In the genomic region with DNA sequence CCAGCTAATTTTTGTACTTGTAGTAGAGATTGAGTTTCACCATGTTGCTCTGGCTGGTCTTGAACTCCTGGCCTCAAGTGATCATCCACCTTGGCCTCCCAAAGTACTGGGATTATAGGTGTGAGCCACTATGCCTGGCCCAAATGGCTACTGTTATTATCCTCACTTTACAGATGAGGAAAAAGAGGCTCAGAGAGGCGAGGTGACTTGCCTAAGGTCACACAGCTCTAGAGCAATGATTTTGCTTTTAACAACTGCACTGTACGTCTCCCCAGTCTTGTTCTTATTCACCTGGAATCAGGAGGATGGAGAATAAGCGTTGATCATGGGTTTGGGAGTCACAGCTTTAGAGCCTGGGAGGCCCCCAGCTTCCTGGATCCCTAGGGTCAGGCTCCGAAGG, we compare ENCODE assay signal across 14 cellular contexts.
A peak's percentile ranks its signal among the peaks of the same experiment; 100 is the strongest.
DNase-seq lines count a peak whose midpoint lies in the region; TF ChIP-seq lines count a peak whose summit lies in the region.
"Had no signal": no experiment of that assay in that cellular context is flagged by ENCODE, and none has a peak within 500 bp of the region (broad histone marks: within the 10 kb centered on the region; RNA-seq: fewer than 3 reads in every experiment).

No MANE protein-coding gene starts in this region.

- H3K4me3 ChIP-seq in BLaER1 treated with 17β-estradiol and CSF1 and Interleukin-3, amounts not matched to agents 10 nM and 100 nM = no peak overlapping the region
- no peak overlapping the region for H3K4me3 ChIP-seq in esophagus (ENCODE audit: low read depth in 1 of 2, low read length in 2 of 2)
- no peak overlapping the region for H3K4me3 ChIP-seq in sigmoid colon
- no peak overlapping the region for H3K4me3 ChIP-seq in BE2C (ENCODE audit: low read depth, low read length)
- no peak overlapping the region for H3K4me3 ChIP-seq in testis

- H3K27ac Mint-ChIP-seq in activated CD4-positive, alpha-beta memory T cell treated with anti-CD3 and anti-CD28 coated beads for 36 hours = no peak overlapping the region
- H3K27ac Mint-ChIP-seq: CD4-positive, alpha-beta T cell had no signal

- no peaks in the 10 kb centered on the region for H3K27me3 ChIP-seq in BLaER1 treated with 17β-estradiol and CSF1 and Interleukin-3, amounts not matched to agents 10 nM and 100 nM
- H3K27me3 ChIP-seq in esophagus (ENCODE audit: control insufficient read depth in 1 of 2, insufficient read depth in 2 of 2, low read length in 2 of 2) (no peaks in the 10 kb centered on the region), sigmoid colon (no peaks in the 10 kb centered on the region), BE2C (no peaks in the 10 kb centered on the region), testis (no peaks in the 10 kb centered on the region)

- peaks cover 16% of the 10 kb centered on the region for H3K4me1 Mint-ChIP-seq in activated CD4-positive, alpha-beta memory T cell treated with anti-CD3 and anti-CD28 coated beads for 36 hours (ENCODE audit: low read depth)

- CTCF ChIA-PET in RWPE1 (lab: Yijun Ruan, JAX) = interaction anchor here (0.6 kb wide), 1 partner anchor 44 kb away, joined by 3 read pairs; no protein-coding TSS in a partner anchor
- CTCF ChIA-PET in activated CD4-positive, alpha-beta memory T cell treated with anti-CD3 and anti-CD28 coated beads for 36 hours (lab: Charles Lee) = interaction anchor here (1.9 kb wide), 1 partner anchor 135 kb away, joined by 7 read pairs; no protein-coding TSS in a partner anchor

- H4K20me1 ChIP-seq in BLaER1 treated with 17β-estradiol and CSF1 and Interleukin-3, amounts not matched to agents 10 nM and 100 nM = no peaks in the 10 kb centered on the region

- H3K4me1 ChIP-seq in BLaER1 treated with 17β-estradiol and CSF1 and Interleukin-3, amounts not matched to agents 10 nM and 100 nM = peaks cover 31 to 87% (median 50%) of the 10 kb centered on the region in 10 experiments
- H3K4me1 ChIP-seq in esophagus (ENCODE audit: control insufficient read depth in 2 of 2, insufficient read depth in 2 of 2, low read length in 1 of 2) = peaks cover 0 to 17% of the 10 kb centered on the region in 2 donors
- H3K4me1 ChIP-seq in sigmoid colon = peaks cover 0 to 31% (median 26%) of the 10 kb centered on the region in 4 donors
- peaks cover 25% of the 10 kb centered on the region for H3K4me1 ChIP-seq in BE2C
- peaks cover 12% of the 10 kb centered on the region for H3K4me1 ChIP-seq in testis

- peaks cover 1% of the 10 kb centered on the region for H3K36me3 Mint-ChIP-seq in activated CD4-positive, alpha-beta memory T cell treated with anti-CD3 and anti-CD28 coated beads for 36 hours

- POLR2A ChIA-PET in RWPE1 (lab: Yijun Ruan, JAX; ENCODE audit: low non-redundant PET) = no interaction called here
- POLR2A ChIA-PET in activated CD4-positive, alpha-beta memory T cell treated with anti-CD3 and anti-CD28 coated beads for 36 hours (lab: Charles Lee) = no interaction called here

- peaks cover 2% of the 10 kb centered on the region for H3K27me3 Mint-ChIP-seq in activated CD4-positive, alpha-beta memory T cell treated with anti-CD3 and anti-CD28 coated beads for 36 hours
- H3K27me3 Mint-ChIP-seq: CD4-positive, alpha-beta T cell had no signal

- 49 to 52% methylated on average over 4 of the region's 4 CpGs for WGBS in esophagus, 2 donors
- 76 to 91% methylated on average over 4 of the region's 4 CpGs for WGBS in sigmoid colon, 2 donors
- 85 to 86% methylated on average over 4 of the region's 4 CpGs for WGBS in testis, 2 donors

- no peaks in the 10 kb centered on the region for H3K9me3 Mint-ChIP-seq in activated CD4-positive, alpha-beta memory T cell treated with anti-CD3 and anti-CD28 coated beads for 36 hours
- H3K9me3 Mint-ChIP-seq: CD4-positive, alpha-beta T cell had no signal

- no peak for TF ChIP-seq CTCF in RWPE1 (conservative IDR thresholded peaks at IDR 0.05; ENCODE audit: low read depth)
- TF ChIP-seq CTCF in sigmoid colon (IDR thresholded peaks at IDR 0.05) = no peak
- no peak for TF ChIP-seq CTCF in BE2C (IDR thresholded peaks at IDR 0.05; ENCODE audit: low read depth, low read length)
- no peak for TF ChIP-seq CTCF in testis (IDR thresholded peaks at IDR 0.05)

- peak overlapping the region in 2 of 11 experiments; percentile 39 to 51; a peak in 4 of 22 replicates for H3K27ac ChIP-seq in BLaER1 treated with 17β-estradiol and CSF1 and Interleukin-3, amounts not matched to agents 10 nM and 100 nM
- H3K27ac ChIP-seq in RWPE1 (peak overlapping the region; percentile 96), esophagus (ENCODE audit: low read depth in 2 of 2, low read length in 1 of 2) (peak overlapping the region; percentile 31 to 33), sigmoid colon (peak overlapping the region in 3 of 4 donors; percentile 64 to 79 (median 68)), testis (no peak overlapping the region)

- TF ChIP-seq EP300 in sigmoid colon (IDR thresholded peaks at IDR 0.05) = no peak

- no peak overlapping the region for H3K4me3 Mint-ChIP-seq in activated CD4-positive, alpha-beta memory T cell treated with anti-CD3 and anti-CD28 coated beads for 36 hours
- H3K4me3 Mint-ChIP-seq: CD4-positive, alpha-beta T cell had no signal

- intact Hi-C loops in sigmoid colon (cut with DNase I) (no loop called here), testis (cut with DNase I; ENCODE audit: low total_unique reads) (no loop called here)
- intact Hi-C loops in activated CD4-positive, alpha-beta memory T cell treated with anti-CD3 and anti-CD28 coated beads for 36 hours (cut with micrococcal nuclease) = loop anchor here (5.0 kb wide), 1 partner anchor 70 kb away; a partner anchor contains a TSS

- no peak for TF ChIP-seq POLR2A in sigmoid colon (IDR thresholded peaks at IDR 0.05)
- no peak for TF ChIP-seq POLR2A in testis (IDR thresholded peaks at IDR 0.05)

- no peak for DNase-seq in RWPE1 (ENCODE audit: low spot score)
- DNase-seq in sigmoid colon = no peak
- DNase-seq in activated CD4-positive, alpha-beta memory T cell treated with anti-CD3 and anti-CD28 coated beads for 36 hours = no peak
- no peak for DNase-seq in BE2C
- no peak for DNase-seq in T-helper 1 cell
- DNase-seq in testis = no peak
- DNase-seq: CD4-positive, alpha-beta T cell; GOT3; MM.1S; NCI-H1105 treated with DMSO at 0.1 percent for 48 hours; NCI-H1930; NCI-H2171 had no signal

- peak overlapping the region in 7 of 11 experiments; percentile 22 to 63 (median 31); a peak in 5 of 22 replicates for H3K4me2 ChIP-seq in BLaER1 treated with 17β-estradiol and CSF1 and Interleukin-3, amounts not matched to agents 10 nM and 100 nM

- no peaks in the 10 kb centered on the region for H3K36me3 ChIP-seq in BLaER1 treated with 17β-estradiol and CSF1 and Interleukin-3, amounts not matched to agents 10 nM and 100 nM
- H3K36me3 ChIP-seq in esophagus (ENCODE audit: control insufficient read depth in 2 of 2, insufficient read depth in 2 of 2, low read length in 1 of 2) (no peaks in the 10 kb centered on the region), sigmoid colon (no peaks in the 10 kb centered on the region), BE2C (no peaks in the 10 kb centered on the region), testis (ENCODE audit: low read depth, missing control alignments) (no peaks in the 10 kb centered on the region)

- peaks cover 0 to 62% (median 3%) of the 10 kb centered on the region in 11 experiments; a peak in 10 of 22 replicates for H3K9me3 ChIP-seq in BLaER1 treated with 17β-estradiol and CSF1 and Interleukin-3, amounts not matched to agents 10 nM and 100 nM (replicated peaks in 1 of 11)
- H3K9me3 ChIP-seq in esophagus (ENCODE audit: control insufficient read depth in 2 of 2, insufficient read depth in 1 of 2, low read depth in 1 of 2, low read length in 1 of 2) (peaks cover 0 to 2% of the 10 kb centered on the region in 2 donors), sigmoid colon (no peaks in the 10 kb centered on the region), BE2C (no peaks in the 10 kb centered on the region; the same call in 1 of the 2 replicates), testis (no peaks in the 10 kb centered on the region)

- no peak overlapping the region for H3K9ac ChIP-seq in BLaER1 treated with 17β-estradiol and CSF1 and Interleukin-3, amounts not matched to agents 10 nM and 100 nM

Comparison
In these comparisons a context has a peak if more than half of its experiments do, and no peak if none do; other contexts are left out.
1. H3K27ac ChIP-seq: peak in RWPE1 (single experiment), esophagus (2 of 2) and sigmoid colon (3 of 4); none in testis (0 of 2).